In genomic region chr1:200780545-200781444, GRCh38 we compare ENCODE assay signal across 10 cellular contexts. TPM values are rescaled to one million over a fixed set of nuclear protein-coding genes. Genes with fewer than 3 reads are reported as not detected.
DNase-seq lines count a peak whose midpoint lies in the region; ATAC-seq and TF ChIP-seq lines count a peak whose summit lies in the region.
"Had no signal": no experiment of that assay in that cellular context is flagged by ENCODE, and none has a peak within 500 bp of the region (broad histone marks: within the 10 kb centered on the region; RNA-seq: fewer than 3 reads in every experiment).

No MANE protein-coding gene starts in this region.

- no peak overlapping the region for H2AFZ ChIP-seq in Karpas-422 (ENCODE audit: low read length)

- H3K9me3 ChIP-seq in Karpas-422 (ENCODE audit: low read length) (no peaks in the 10 kb centered on the region), esophagus muscularis mucosa (no peaks in the 10 kb centered on the region)

- H3K4me3 ChIP-seq in Karpas-422 (ENCODE audit: low read length) (no peak overlapping the region; the same call in 1 of the 2 replicates), esophagus muscularis mucosa (peak overlapping the region; percentile 24 to 41 (median 35)), skin epidermis (peak overlapping the region in 2 of 7 experiments; percentile 7 to 11)

- H3K27ac ChIP-seq in Karpas-422 (ENCODE audit: low read length) (no peak overlapping the region), esophagus muscularis mucosa (replicated peaks in 1 of 4) (peak overlapping the region; percentile 43 to 72 (median 56)), skin epidermis (peak overlapping the region in 13 of 21 experiments; percentile 13 to 60 (median 43))

- no peaks in the 10 kb centered on the region for H3K9me2 ChIP-seq in Karpas-422 (replicated peaks; ENCODE audit: insufficient read depth, low read length)

- no peak for TF ChIP-seq EP300 in esophagus muscularis mucosa (IDR thresholded peaks at IDR 0.05)

- no peaks in the 10 kb centered on the region for H4K20me1 ChIP-seq in Karpas-422 (ENCODE audit: insufficient read depth, low read depth, low read length)

- WGBS in esophagus muscularis mucosa, result 16% methylated on average over 5 of the region's 5 CpGs

- TF ChIP-seq CTCF in esophagus muscularis mucosa (IDR thresholded peaks at IDR 0.05), result no peak

- H3K79me2 ChIP-seq in Karpas-422 (ENCODE audit: low read length), result peaks cover 99% of the 10 kb centered on the region

- peaks cover 31% of the 10 kb centered on the region for H3K4me1 ChIP-seq in Karpas-422 (ENCODE audit: low read length)
- peaks cover 25 to 37% (median 35%) of the 10 kb centered on the region in 4 donors for H3K4me1 ChIP-seq in esophagus muscularis mucosa

- H3K4me2 ChIP-seq in Karpas-422 (ENCODE audit: low read depth, low read length, poor library complexity, severe bottlenecking), result peak overlapping the region; percentile 9

- intact Hi-C loops in esophagus muscularis mucosa (cut with DNase I), result no loop called here

- no peak overlapping the region for H3K9ac ChIP-seq in Karpas-422 (ENCODE audit: low read length)

- H3K27me3 ChIP-seq in Karpas-422 (ENCODE audit: low read length) (no peaks in the 10 kb centered on the region), esophagus muscularis mucosa (no peaks in the 10 kb centered on the region)

- TF ChIP-seq POLR2A in esophagus muscularis mucosa (IDR thresholded peaks at IDR 0.05; ENCODE audit: low read depth), result no peak

- DNase-seq in Karpas-422 (no peak), esophagus muscularis mucosa (ENCODE audit: extremely low spot score) (no peak), KG1 (lab: John Stamatoyannopoulos, UW) (no peak), NCI-H226 (no peak)
- DNase-seq: activated T-cell treated with anti-CD3 and anti-CD28 coated beads, Interleukin-2, amount 50 U/mL, for 48 hours; NCI-H526 had no signal

- ATAC-seq in GM18867 (IDR thresholded peaks at IDR 0.05; ENCODE audit: unreplicated experiment) (peak; percentile 65), GM21367 (IDR thresholded peaks at IDR 0.05; ENCODE audit: unreplicated experiment) (no peak), GM19455 (IDR thresholded peaks at IDR 0.05; ENCODE audit: unreplicated experiment) (no peak)

- H3K36me3 ChIP-seq in Karpas-422 (ENCODE audit: insufficient read depth, low read length) (peaks cover 81% of the 10 kb centered on the region), esophagus muscularis mucosa (peaks cover 0 to 9% (median 0%) of the 10 kb centered on the region in 4 donors)

RNA-seq across cellular contexts. Expression of gene CAMSAP2, which starts 42.1 kb away (rescaled TPM):
- 29.4 and 56.5 TPM in 2 replicates for total RNA-seq in Karpas-422 (2014; rRNA removed; shearing (Covaris generic); ENCODE audit: low replicate concordance)
- total RNA-seq in esophagus muscularis mucosa, result 10 to 100 TPM; 34.6 to 44.0 (median 38.4) TPM
